1 cellular context compared by ENCODE assay signal in genomic region chr3:11167590-11167989, GRCh38.
TF ChIP-seq lines count a peak whose summit lies in the region.

No MANE protein-coding gene starts in this region.

TF ChIP-seq in IMR-90, 13 proteins besides CTCF, POLR2A, EP300 and RAD21 (continued from another document):
- TF ChIP-seq USF2 (IDR thresholded peaks at IDR 0.05; ENCODE audit: low read depth, low read length) (no peak), FOS (IDR thresholded peaks at IDR 0.05; ENCODE audit: low read depth, low read length) (no peak), CEBPB (IDR thresholded peaks at IDR 0.05; ENCODE audit: low read depth, low read length) (no peak), MXI1 (IDR thresholded peaks at IDR 0.05; ENCODE audit: borderline replicate concordance, low read depth, low read length) (no peak), SMC3 (IDR thresholded peaks at IDR 0.05; ENCODE audit: low read depth, low read length) (no peak), RCOR1 (IDR thresholded peaks at IDR 0.05; ENCODE audit: insufficient replicate concordance, low read length) (no peak), NFE2L2 (IDR thresholded peaks at IDR 0.05; ENCODE audit: low read depth, low read length) (no peak), BHLHE40 (IDR thresholded peaks at IDR 0.05; ENCODE audit: low read depth, low read length) (no peak), ELK1 (IDR thresholded peaks at IDR 0.05; ENCODE audit: borderline replicate concordance, low read depth, low read length) (no peak), MAFK (IDR thresholded peaks at IDR 0.05; ENCODE audit: low read depth, low read length) (no peak), RFX5 (IDR thresholded peaks at IDR 0.05; ENCODE audit: low read depth, low read length) (no peak)
